11 cellular contexts compared by ENCODE assay signal in the genomic region with DNA sequence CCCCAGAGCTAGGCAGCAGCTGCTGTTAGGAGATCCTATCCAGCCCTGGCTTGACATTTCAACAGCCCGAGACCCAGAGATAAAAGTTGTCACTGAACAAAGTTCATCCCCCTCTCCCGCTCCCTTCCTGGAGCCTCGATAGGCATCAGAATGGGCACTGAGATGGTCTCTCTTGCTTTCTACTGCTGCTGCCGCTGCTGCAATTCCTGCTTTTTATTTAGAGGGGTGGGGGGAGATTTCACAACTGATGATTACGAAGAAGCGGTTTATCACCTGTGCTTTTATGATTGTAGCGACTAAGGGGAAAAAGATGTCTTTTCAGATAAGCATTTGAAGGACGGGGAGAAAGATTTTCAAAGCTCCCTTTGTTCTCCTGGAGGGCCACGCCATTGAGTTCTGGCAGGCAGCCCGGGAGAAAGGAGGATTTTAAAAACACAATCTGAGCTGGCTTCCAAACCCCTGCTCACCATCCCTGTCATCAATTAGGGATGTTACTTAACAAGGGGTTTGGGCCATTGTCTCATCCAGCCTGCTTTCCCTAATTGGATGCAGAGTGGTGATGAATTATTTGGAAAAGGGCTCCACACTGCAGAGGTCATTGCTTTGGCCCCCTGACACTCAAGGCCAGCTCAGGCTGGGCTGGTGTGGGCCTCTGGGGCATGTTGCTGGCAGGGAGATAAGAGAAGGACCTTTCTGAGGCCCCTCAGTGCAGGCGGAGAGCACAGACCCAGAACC.
DNase-seq lines count a peak whose midpoint lies in the region; TF ChIP-seq lines count a peak whose summit lies in the region.
"Had no signal": no experiment of that assay in that cellular context is flagged by ENCODE, and none has a peak within 500 bp of the region (broad histone marks: within the 10 kb centered on the region; RNA-seq: fewer than 3 reads in every experiment).

No MANE protein-coding gene starts in this region.

- intact Hi-C loops in testis (cut with DNase I; ENCODE audit: low total_unique reads) = no loop called here
- intact Hi-C loops in PC-9 (cut with micrococcal nuclease; ENCODE audit: unreplicated experiment) = no loop called here

- H3K27ac ChIP-seq in testis (peak overlapping the region; percentile 19 to 33), PC-9 (no peak overlapping the region)
- H3K27ac ChIP-seq: A549, pancreas had no signal

- CTCF ChIA-PET in PC-9 (lab: Charles Lee) = no interaction called here

- H3K36me3 ChIP-seq in testis (ENCODE audit: low read depth, missing control alignments) (no peaks in the 10 kb centered on the region), PC-9 (ENCODE audit: low read depth) (no peaks in the 10 kb centered on the region)
- H3K36me3 ChIP-seq: pancreas had no signal

- no peaks in the 10 kb centered on the region for H3F3A ChIP-seq in PC-9 (ENCODE audit: insufficient read depth, low read depth)

- 31 to 50% methylated on average over 11 of the region's 11 CpGs for WGBS in testis, 2 donors

- no peak overlapping the region for H3K4me2 ChIP-seq in PC-9
- H3K4me2 ChIP-seq: A549 had no signal

- DNase-seq in NCI-H2107 treated with DMSO at 0.1 percent for 48 hours (lab: John Stamatoyannopoulos, UW; ENCODE audit: unreplicated experiment) (peak; percentile 10), NCI-H2107 (lab: John Stamatoyannopoulos, UW) (no peak), NCI-H69 (lab: John Stamatoyannopoulos, UW) (peak; percentile 84), foreskin melanocyte (peak; percentile 31), testis (peak; percentile 67), PC-9 (no peak)
- no peak for DNase-seq in activated CD4-positive, alpha-beta T cell treated with anti-CD3 and anti-CD28 coated beads for 1 hour
- DNase-seq in activated CD4-positive, alpha-beta T cell treated with anti-CD3 and anti-CD28 coated beads for 48 hours = no peak
- DNase-seq: activated CD8-positive, alpha-beta memory T cell treated with anti-CD3 and anti-CD28 coated beads, Interleukin-2, amount 50 U/mL, for 4 hours; pancreas had no signal

- no peak overlapping the region for H3K4me3 ChIP-seq in testis
- no peak overlapping the region for H3K4me3 ChIP-seq in PC-9
- H3K4me3 ChIP-seq: A549, pancreas had no signal

- POLR2A ChIA-PET in PC-9 (lab: Charles Lee; ENCODE audit: unreplicated experiment) = no interaction called here

- H2AFZ ChIP-seq in PC-9 = no peak overlapping the region

- H3K4me1 ChIP-seq in testis = peaks cover 41% of the 10 kb centered on the region
- H3K4me1 ChIP-seq in PC-9 (replicated peaks; ENCODE audit: insufficient read depth) = no peaks in the 10 kb centered on the region
- H3K4me1 ChIP-seq: A549, pancreas had no signal

- no peaks in the 10 kb centered on the region; the same call in 1 of the 2 replicates for H3K9me2 ChIP-seq in PC-9 (ENCODE audit: insufficient read depth)

- no TSS peak for BruUV-seq in PC-9 (replicated peaks; lab: Mats Ljungman, UMichigan)

- TF ChIP-seq POLR2A in testis (IDR thresholded peaks at IDR 0.05) = no peak

- H3K9me3 ChIP-seq in testis (no peaks in the 10 kb centered on the region), PC-9 (ENCODE audit: insufficient read depth, low read depth) (no peaks in the 10 kb centered on the region)
- H3K9me3 ChIP-seq: A549, pancreas had no signal

- no peaks in the 10 kb centered on the region for H4K20me1 ChIP-seq in PC-9 (ENCODE audit: insufficient read depth)

- H3K79me2 ChIP-seq in PC-9 (ENCODE audit: low read depth) = no peaks in the 10 kb centered on the region

- no peaks in the 10 kb centered on the region for H3K27me3 ChIP-seq in testis
- H3K27me3 ChIP-seq in PC-9 (ENCODE audit: insufficient read depth, low read depth) = peaks cover 90% of the 10 kb centered on the region
- H3K27me3 ChIP-seq: pancreas had no signal

- no peak for TF ChIP-seq CTCF in testis (IDR thresholded peaks at IDR 0.05)
- TF ChIP-seq CTCF in PC-9 (conservative IDR thresholded peaks at IDR 0.05) = no peak

Comparison
In these comparisons a context has a peak if more than half of its experiments do, and no peak if none do; other contexts are left out.
1. DNase-seq: peak in NCI-H2107 treated with DMSO at 0.1 percent for 48 hours (single experiment), NCI-H69 (single experiment), foreskin melanocyte (single experiment) and testis (single experiment); none in NCI-H2107 (single experiment), activated CD4-positive, alpha-beta T cell treated with anti-CD3 and anti-CD28 coated beads for 1 hour (single experiment), PC-9 (0 of 2) and activated CD4-positive, alpha-beta T cell treated with anti-CD3 and anti-CD28 coated beads for 48 hours (single experiment).